In genomic region chr19:8517551-8518442, GRCh38 we compare ENCODE assay signal across 9 cellular contexts. TPM values are rescaled to one million over a fixed set of nuclear protein-coding genes. Genes with fewer than 3 reads are reported as not detected.
DNase-seq lines count a peak whose midpoint lies in the region; ATAC-seq and TF ChIP-seq lines count a peak whose summit lies in the region.
"Had no signal": no experiment of that assay in that cellular context is flagged by ENCODE, and none has a peak within 500 bp of the region (broad histone marks: within the 10 kb centered on the region; RNA-seq: fewer than 3 reads in every experiment).

No MANE protein-coding gene starts in this region.

- H3K9me3 ChIP-seq in DOHH2 (ENCODE audit: control insufficient read depth, insufficient read depth, low read length) = no peaks in the 10 kb centered on the region
- H3K9me3 ChIP-seq in Peyer's patch = no peaks in the 10 kb centered on the region
- H3K9me3 ChIP-seq in neural progenitor cell (ENCODE audit: low read depth) = no peaks in the 10 kb centered on the region
- H3K9me3 ChIP-seq in testis = no peaks in the 10 kb centered on the region

- H3K4me3 ChIP-seq in DOHH2 (ENCODE audit: low read length) (no peak overlapping the region), Peyer's patch (peak overlapping the region in 1 of 4 donors; percentile 20), neural progenitor cell (no peak overlapping the region), testis (no peak overlapping the region)

- no peak overlapping the region for H3K9ac ChIP-seq in neural progenitor cell

- peaks cover 2% of the 10 kb centered on the region for H3K36me3 Mint-ChIP-seq in activated naive CD8-positive, alpha-beta T cell treated with anti-CD3 and anti-CD28 coated beads for 36 hours
- H3K36me3 Mint-ChIP-seq in neural progenitor cell (no peaks in the 10 kb centered on the region), progenitor cell of endocrine pancreas (ENCODE audit: insufficient read depth) (peaks cover 3% of the 10 kb centered on the region)

- H3K27ac Mint-ChIP-seq in activated naive CD8-positive, alpha-beta T cell treated with anti-CD3 and anti-CD28 coated beads for 36 hours = peak overlapping the region; percentile 93
- H3K27ac Mint-ChIP-seq in neural progenitor cell (peak overlapping the region; percentile 29), progenitor cell of endocrine pancreas (no peak overlapping the region)

- TF ChIP-seq POLR2A in Peyer's patch (IDR thresholded peaks at IDR 0.05) (no peak), testis (IDR thresholded peaks at IDR 0.05) (no peak)

- DNase-seq in Peyer's patch = peak in 2 of 3 donors; percentile 66 to 80
- peak; percentile 22 for DNase-seq in activated naive CD8-positive, alpha-beta T cell treated with anti-CD3 and anti-CD28 coated beads for 36 hours
- DNase-seq in neural progenitor cell (ENCODE audit: low spot score) = no peak
- no peak for DNase-seq in progenitor cell of endocrine pancreas (ENCODE audit: low spot score, unreplicated experiment)
- no peak for DNase-seq in testis

- intact Hi-C loops in testis (cut with DNase I; ENCODE audit: low total_unique reads) = no loop called here

- no peaks in the 10 kb centered on the region for H3K36me3 ChIP-seq in DOHH2 (ENCODE audit: control insufficient read depth, low read length)
- H3K36me3 ChIP-seq in Peyer's patch = peaks cover 0 to 4% (median 0%) of the 10 kb centered on the region in 3 donors
- H3K36me3 ChIP-seq in neural progenitor cell = no peaks in the 10 kb centered on the region
- H3K36me3 ChIP-seq in testis (ENCODE audit: low read depth, missing control alignments) = no peaks in the 10 kb centered on the region

- no peak overlapping the region for H3K4me3 Mint-ChIP-seq in activated naive CD8-positive, alpha-beta T cell treated with anti-CD3 and anti-CD28 coated beads for 36 hours
- H3K4me3 Mint-ChIP-seq in neural progenitor cell (no peak overlapping the region), progenitor cell of endocrine pancreas (ENCODE audit: low read depth) (no peak overlapping the region)

- TF ChIP-seq CTCF in DOHH2 (IDR thresholded peaks at IDR 0.05; ENCODE audit: low read depth, low read length, poor library complexity, severe bottlenecking) (no peak), Peyer's patch (IDR thresholded peaks at IDR 0.05) (no peak), neural progenitor cell (IDR thresholded peaks at IDR 0.05) (no peak), progenitor cell of endocrine pancreas (IDR thresholded peaks at IDR 0.05; ENCODE audit: unreplicated experiment) (no peak), testis (IDR thresholded peaks at IDR 0.05) (no peak)

- H3F3A ChIP-seq in DOHH2 (ENCODE audit: control insufficient read depth, insufficient read depth) = no peaks in the 10 kb centered on the region
- H3F3A ChIP-seq in neural progenitor cell (ENCODE audit: low read depth) = peaks cover 19% of the 10 kb centered on the region

- 38 to 53% methylated on average over 9 to 10 of the region's 10 CpGs for WGBS in testis, 2 donors

- no peaks in the 10 kb centered on the region for H3K27me3 ChIP-seq in DOHH2 (ENCODE audit: control insufficient read depth, low read length)
- H3K27me3 ChIP-seq in Peyer's patch = no peaks in the 10 kb centered on the region
- no peaks in the 10 kb centered on the region for H3K27me3 ChIP-seq in neural progenitor cell
- H3K27me3 ChIP-seq in testis = no peaks in the 10 kb centered on the region

- H3K4me2 ChIP-seq in DOHH2 (ENCODE audit: low read length) = peak overlapping the region; percentile 21; the same call in 1 of the 2 replicates
- no peak overlapping the region for H3K4me2 ChIP-seq in neural progenitor cell

- no peaks in the 10 kb centered on the region for H3K27me3 Mint-ChIP-seq in activated naive CD8-positive, alpha-beta T cell treated with anti-CD3 and anti-CD28 coated beads for 36 hours
- peaks cover 9% of the 10 kb centered on the region for H3K27me3 Mint-ChIP-seq in neural progenitor cell (ENCODE audit: insufficient read depth, low read depth)
- H3K27me3 Mint-ChIP-seq in progenitor cell of endocrine pancreas = peaks cover 10% of the 10 kb centered on the region

- ATAC-seq in GM21619 (IDR thresholded peaks at IDR 0.05; ENCODE audit: unreplicated experiment) (no peak), GM21528 (IDR thresholded peaks at IDR 0.05; ENCODE audit: low FRiP score, unreplicated experiment) (no peak)

- no peak overlapping the region for H3K27ac ChIP-seq in DOHH2 (ENCODE audit: low read depth, low read length)
- H3K27ac ChIP-seq in Peyer's patch = peak overlapping the region; percentile 57 to 77 (median 74)
- no peak overlapping the region for H3K27ac ChIP-seq in neural progenitor cell
- H3K27ac ChIP-seq in testis = no peak overlapping the region

- H4K20me1 ChIP-seq in DOHH2 (ENCODE audit: control insufficient read depth, insufficient read depth, low read depth, low read length) (no peaks in the 10 kb centered on the region), neural progenitor cell (ENCODE audit: low read depth) (no peaks in the 10 kb centered on the region)

- H3K79me2 ChIP-seq in DOHH2 (ENCODE audit: control insufficient read depth, low read length) = peaks cover 6% of the 10 kb centered on the region
- peaks cover under 1% of the 10 kb centered on the region for H3K79me2 ChIP-seq in neural progenitor cell (ENCODE audit: low read depth)

- H3K4me1 ChIP-seq in DOHH2 (ENCODE audit: control insufficient read depth, low read length) (peaks cover 20% of the 10 kb centered on the region), Peyer's patch (peaks cover 5 to 13% (median 9%) of the 10 kb centered on the region in 4 donors), neural progenitor cell (peaks cover 8% of the 10 kb centered on the region), testis (peaks cover 8% of the 10 kb centered on the region)

- peaks cover 28% of the 10 kb centered on the region for H3K4me1 Mint-ChIP-seq in activated naive CD8-positive, alpha-beta T cell treated with anti-CD3 and anti-CD28 coated beads for 36 hours
- peaks cover 12% of the 10 kb centered on the region for H3K4me1 Mint-ChIP-seq in neural progenitor cell
- peaks cover 5% of the 10 kb centered on the region for H3K4me1 Mint-ChIP-seq in progenitor cell of endocrine pancreas (ENCODE audit: low read depth)

- no peak overlapping the region for H2AFZ ChIP-seq in neural progenitor cell (replicated peaks)

- H3K9me3 Mint-ChIP-seq in activated naive CD8-positive, alpha-beta T cell treated with anti-CD3 and anti-CD28 coated beads for 36 hours = no peaks in the 10 kb centered on the region
- H3K9me3 Mint-ChIP-seq in neural progenitor cell (no peaks in the 10 kb centered on the region), progenitor cell of endocrine pancreas (ENCODE audit: low read depth) (no peaks in the 10 kb centered on the region)

- no peaks in the 10 kb centered on the region for H3K9me2 ChIP-seq in DOHH2 (replicated peaks; ENCODE audit: control insufficient read depth, low read length)

RNA-seq across cellular contexts. Expression of gene ZNF414, which starts 3.8 kb away (rescaled TPM):
- 10 to 100 TPM; 12.4 to 45.2 (median 24.1) TPM for total RNA-seq in Peyer's patch
- total RNA-seq in activated naive CD8-positive, alpha-beta T cell treated with anti-CD3 and anti-CD28 coated beads for 36 hours = 10 to 100 TPM; 21.2 to 23.4 TPM
- 1.8 and 8.9 TPM in 2 replicates for total RNA-seq in neural progenitor cell (ENCODE audit: low replicate concordance)
- 31.5 and 37.7 TPM in 2 replicates for total RNA-seq in progenitor cell of endocrine pancreas
- 10 to 100 TPM; 35.8 to 46.8 TPM for total RNA-seq in testis
- polyA plus RNA-seq in testis (ENCODE audit: insufficient read depth, low read depth, low replicate concordance) = 33.9 TPM

RNA-seq across cellular contexts. Expression of gene PRAM1, which starts 15.4 kb away (rescaled TPM):
- 1 to 10 TPM in 3 of 4 donors, not detected in 1; 1.6 to 8.3 (median 2.7) TPM for total RNA-seq in Peyer's patch
- total RNA-seq in activated naive CD8-positive, alpha-beta T cell treated with anti-CD3 and anti-CD28 coated beads for 36 hours = under 1 TPM; 0.33 to 0.68 TPM
- 0.22 and 0.56 TPM in 2 replicates for total RNA-seq in neural progenitor cell (ENCODE audit: low replicate concordance)
- total RNA-seq in progenitor cell of endocrine pancreas = 0.89 and 1.3 TPM in 2 replicates
- total RNA-seq in testis = 1 to 10 TPM; 1.7 to 2.1 TPM
- polyA plus RNA-seq in testis (ENCODE audit: insufficient read depth, low read depth, low replicate concordance) = 2.8 TPM
- total RNA-seq: HT1080 had no signal

RNA-seq across cellular contexts. Expression of gene MYO1F, which starts 59.4 kb away (rescaled TPM):
- total RNA-seq in Peyer's patch (100 to 1,000 TPM in 1 of 4 donors, 10 to 100 TPM in 3; 10.8 to 168 (median 22.1) TPM), neural progenitor cell (ENCODE audit: low replicate concordance) (0.09 and 0.15 TPM in 2 replicates), progenitor cell of endocrine pancreas (0.16 and 0.55 TPM in 2 replicates), testis (1 to 10 TPM; 4.7 to 6.7 TPM)
- 1 to 10 TPM; 4.5 to 4.8 TPM for total RNA-seq in activated naive CD8-positive, alpha-beta T cell treated with anti-CD3 and anti-CD28 coated beads for 36 hours
- polyA plus RNA-seq in testis (ENCODE audit: insufficient read depth, low read depth, low replicate concordance) = 5.9 TPM
- total RNA-seq: HT1080 had no signal

Comparison
In these comparisons a context has a peak if more than half of its experiments do, and no peak if none do; other contexts are left out.
1. H3K27ac ChIP-seq: peak in Peyer's patch (4 of 4); none in DOHH2 (single experiment), neural progenitor cell (single experiment) and testis (0 of 2).
2. DNase-seq: peak in Peyer's patch (2 of 3) and activated naive CD8-positive, alpha-beta T cell treated with anti-CD3 and anti-CD28 coated beads for 36 hours (single experiment); none in neural progenitor cell (single experiment), progenitor cell of endocrine pancreas (single experiment) and testis (single experiment).